17 cellular contexts compared by ENCODE assay signal in the genomic region with DNA sequence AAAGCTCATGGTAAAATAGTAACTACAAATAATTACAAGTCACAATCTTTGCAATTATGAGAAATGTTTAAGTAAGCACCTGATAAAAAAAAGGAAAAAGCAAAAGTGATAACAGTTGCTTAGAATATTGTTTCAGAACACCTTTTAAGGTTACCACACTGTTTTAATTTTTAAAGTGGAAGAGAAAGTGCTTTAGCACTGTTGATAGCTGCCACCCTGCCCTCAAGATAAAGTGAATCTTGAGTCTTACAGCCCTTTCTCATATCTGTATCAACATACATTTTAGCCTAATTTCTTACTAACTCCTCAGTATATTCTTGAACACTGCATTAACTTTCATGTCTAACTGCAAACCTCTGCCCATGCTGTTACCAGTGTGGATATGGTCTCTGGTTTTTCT.
DNase-seq lines count a peak whose midpoint lies in the region; ATAC-seq and TF ChIP-seq lines count a peak whose summit lies in the region.
"Had no signal": no experiment of that assay in that cellular context is flagged by ENCODE, and none has a peak within 500 bp of the region (broad histone marks: within the 10 kb centered on the region; RNA-seq: fewer than 3 reads in every experiment).

No MANE protein-coding gene starts in this region.

- TF ChIP-seq CTCF in Calu3 (IDR thresholded peaks at IDR 0.05; ENCODE audit: unreplicated experiment): no peak
- no peak for TF ChIP-seq CTCF in activated CD8-positive, alpha-beta T cell treated with anti-CD3 and anti-CD28 coated beads for 36 hours (IDR thresholded peaks at IDR 0.05)

- POLR2A ChIA-PET in activated CD8-positive, alpha-beta T cell treated with anti-CD3 and anti-CD28 coated beads for 36 hours (lab: Charles Lee): no interaction called here

- no peaks in the 10 kb centered on the region for H3K27me3 Mint-ChIP-seq in Calu3 (ENCODE audit: unreplicated experiment)
- no peaks in the 10 kb centered on the region for H3K27me3 Mint-ChIP-seq in activated CD8-positive, alpha-beta T cell treated with anti-CD3 and anti-CD28 coated beads for 36 hours
- H3K27me3 Mint-ChIP-seq: CD4-positive, alpha-beta memory T cell; CD4-positive, CD25-positive, alpha-beta regulatory T cell had no signal

- DNase-seq in Calu3: no peak
- DNase-seq in OCI-M1 (lab: John Stamatoyannopoulos, UW): peak; percentile 40
- DNase-seq in NCI-H1105 treated with DMSO at 0.1 percent for 48 hours (lab: John Stamatoyannopoulos, UW): no peak
- DNase-seq in SW 1271 (lab: John Stamatoyannopoulos, UW): no peak
- DNase-seq in activated CD8-positive, alpha-beta T cell treated with anti-CD3 and anti-CD28 coated beads for 36 hours: no peak
- DNase-seq: 8988T; ACHN; BE2C; C1 segment of cervical spinal cord; CD4-positive, alpha-beta memory T cell; CD8-positive, alpha-beta memory T cell; COR-L47; DMS79 treated with DMSO at 0.1 percent for 48 hours; GF-D8 had no signal

- peak; percentile 52 for ATAC-seq in GM18867 (IDR thresholded peaks at IDR 0.05; ENCODE audit: unreplicated experiment)
- no peak for ATAC-seq in activated CD8-positive, alpha-beta T cell treated with anti-CD3 and anti-CD28 coated beads for 36 hours

- H3K9me3 Mint-ChIP-seq in Calu3 (ENCODE audit: low read depth, unreplicated experiment): no peaks in the 10 kb centered on the region
- no peaks in the 10 kb centered on the region for H3K9me3 Mint-ChIP-seq in activated CD8-positive, alpha-beta T cell treated with anti-CD3 and anti-CD28 coated beads for 36 hours
- H3K9me3 Mint-ChIP-seq: CD4-positive, alpha-beta memory T cell; CD4-positive, CD25-positive, alpha-beta regulatory T cell; CD8-positive, alpha-beta memory T cell had no signal

- intact Hi-C loops in Calu3 (cut with micrococcal nuclease; ENCODE audit: unreplicated experiment): no loop called here
- intact Hi-C loops in activated CD8-positive, alpha-beta T cell treated with anti-CD3 and anti-CD28 coated beads for 36 hours (cut with micrococcal nuclease): no loop called here

- peaks cover 10% of the 10 kb centered on the region for H3K4me1 Mint-ChIP-seq in Calu3 (ENCODE audit: low read depth, unreplicated experiment)
- H3K4me1 Mint-ChIP-seq in activated CD8-positive, alpha-beta T cell treated with anti-CD3 and anti-CD28 coated beads for 36 hours (ENCODE audit: low read depth): peaks cover 46% of the 10 kb centered on the region
- H3K4me1 Mint-ChIP-seq: CD14-positive monocyte had no signal

- no TSS peak for BruUV-seq in Calu3 (replicated peaks; lab: Mats Ljungman, UMichigan)

- H3K4me3 Mint-ChIP-seq in Calu3 (ENCODE audit: low read depth, unreplicated experiment): no peak overlapping the region
- no peak overlapping the region for H3K4me3 Mint-ChIP-seq in activated CD8-positive, alpha-beta T cell treated with anti-CD3 and anti-CD28 coated beads for 36 hours
- H3K4me3 Mint-ChIP-seq: CD14-positive monocyte; CD4-positive, alpha-beta memory T cell; CD8-positive, alpha-beta memory T cell had no signal

- H3K27ac Mint-ChIP-seq in Calu3 (ENCODE audit: unreplicated experiment): peak overlapping the region; percentile 21
- H3K27ac Mint-ChIP-seq in activated CD8-positive, alpha-beta T cell treated with anti-CD3 and anti-CD28 coated beads for 36 hours: no peak overlapping the region
- H3K27ac Mint-ChIP-seq: CD14-positive monocyte had no signal

- CTCF ChIA-PET in Calu3 (lab: Charles Lee): no interaction called here
- CTCF ChIA-PET in activated CD8-positive, alpha-beta T cell treated with anti-CD3 and anti-CD28 coated beads for 36 hours (lab: Charles Lee): interaction anchor here (1.0 to 1.4 kb wide), 3 partner anchors 12 to 173 kb away, joined by 3 read pairs; no protein-coding TSS in a partner anchor

- peaks cover 17% of the 10 kb centered on the region for H3K36me3 Mint-ChIP-seq in Calu3 (ENCODE audit: insufficient read depth, unreplicated experiment)
- H3K36me3 Mint-ChIP-seq in activated CD8-positive, alpha-beta T cell treated with anti-CD3 and anti-CD28 coated beads for 36 hours (ENCODE audit: low read depth): peaks cover 1% of the 10 kb centered on the region
- H3K36me3 Mint-ChIP-seq: CD14-positive monocyte; CD4-positive, alpha-beta memory T cell; CD4-positive, CD25-positive, alpha-beta regulatory T cell; CD8-positive, alpha-beta memory T cell had no signal
